1 cellular context compared by ENCODE assay signal in the genomic region with DNA sequence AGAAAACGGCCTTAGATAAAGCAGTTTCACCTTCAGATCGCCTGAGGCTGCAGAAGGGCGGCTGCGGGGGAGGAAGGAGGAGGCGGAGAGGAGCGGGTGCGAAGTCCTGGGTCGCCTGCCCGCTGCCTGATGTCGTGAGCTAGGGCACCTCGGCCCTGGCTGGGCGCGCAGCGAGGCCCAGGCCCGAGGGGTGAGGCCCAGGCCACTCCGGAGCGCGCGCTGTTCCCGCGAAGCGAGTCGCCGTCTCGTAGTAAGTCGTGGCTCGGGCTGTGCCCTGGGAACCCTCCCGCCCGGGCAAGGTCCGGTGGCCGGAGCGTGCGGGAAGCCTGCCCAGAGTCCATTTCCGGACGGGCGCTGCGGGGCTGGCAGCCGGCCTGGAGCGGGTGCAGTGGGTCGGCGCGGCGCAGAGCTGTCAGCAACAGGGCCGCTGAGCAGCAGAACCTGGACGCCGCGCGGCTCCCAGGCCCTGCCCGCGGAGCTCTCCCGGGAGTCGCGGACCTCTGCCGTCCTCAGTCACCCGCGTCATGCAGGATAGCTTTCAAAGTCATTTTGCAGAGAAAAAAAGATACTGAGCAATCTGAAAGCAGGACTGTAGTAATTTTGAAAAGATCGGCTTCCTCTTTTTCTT.
TF ChIP-seq lines count a peak whose summit lies in the region.

No MANE protein-coding gene starts in this region.

TF ChIP-seq in K562, 482 proteins besides CTCF, POLR2A, EP300 and RAD21 (continued from another document):
- TF ChIP-seq, protein P1, sequence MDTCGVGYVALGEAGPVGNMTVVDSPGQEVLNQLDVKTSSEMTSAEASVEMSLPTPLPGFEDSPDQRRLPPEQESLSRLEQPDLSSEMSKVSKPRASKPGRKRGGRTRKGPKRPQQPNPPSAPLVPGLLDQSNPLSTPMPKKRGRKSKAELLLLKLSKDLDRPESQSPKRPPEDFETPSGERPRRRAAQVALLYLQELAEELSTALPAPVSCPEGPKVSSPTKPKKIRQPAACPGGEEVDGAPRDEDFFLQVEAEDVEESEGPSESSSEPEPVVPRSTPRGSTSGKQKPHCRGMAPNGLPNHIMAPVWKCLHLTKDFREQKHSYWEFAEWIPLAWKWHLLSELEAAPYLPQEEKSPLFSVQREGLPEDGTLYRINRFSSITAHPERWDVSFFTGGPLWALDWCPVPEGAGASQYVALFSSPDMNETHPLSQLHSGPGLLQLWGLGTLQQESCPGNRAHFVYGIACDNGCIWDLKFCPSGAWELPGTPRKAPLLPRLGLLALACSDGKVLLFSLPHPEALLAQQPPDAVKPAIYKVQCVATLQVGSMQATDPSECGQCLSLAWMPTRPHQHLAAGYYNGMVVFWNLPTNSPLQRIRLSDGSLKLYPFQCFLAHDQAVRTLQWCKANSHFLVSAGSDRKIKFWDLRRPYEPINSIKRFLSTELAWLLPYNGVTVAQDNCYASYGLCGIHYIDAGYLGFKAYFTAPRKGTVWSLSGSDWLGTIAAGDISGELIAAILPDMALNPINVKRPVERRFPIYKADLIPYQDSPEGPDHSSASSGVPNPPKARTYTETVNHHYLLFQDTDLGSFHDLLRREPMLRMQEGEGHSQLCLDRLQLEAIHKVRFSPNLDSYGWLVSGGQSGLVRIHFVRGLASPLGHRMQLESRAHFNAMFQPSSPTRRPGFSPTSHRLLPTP (IDR thresholded peaks at IDR 0.05; ENCODE audit: borderline replicate concordance, extremely low read depth, insufficient read length) = no peak
